In genomic region chr10:131323880-131324279, GRCh38 we compare ENCODE assay signal across 10 cellular contexts. TPM values are rescaled to one million over a fixed set of nuclear protein-coding genes. Genes with fewer than 3 reads are reported as not detected.
"Had no signal": no experiment of that assay in that cellular context is flagged by ENCODE, and none has a peak within 500 bp of the region (broad histone marks: within the 10 kb centered on the region; RNA-seq: fewer than 3 reads in every experiment).

No MANE protein-coding gene starts in this region.

- H3K36me3 ChIP-seq: HAP-1 had no signal

- H3K9me3 ChIP-seq: HAP-1 had no signal

- H2AFZ ChIP-seq: GM23338 had no signal

- H3K4me3 ChIP-seq: GM23338, HAP-1 had no signal

- DNase-seq: H7, HFFc6, KBM-7 had no signal

- H3K4me1 ChIP-seq: HAP-1 had no signal

- H3K4me2 ChIP-seq: GM23338 had no signal

- FAIRE-seq: HepG2 had no signal

- H3K27ac ChIP-seq: HL-60 had no signal

RNA-seq across cellular contexts. Expression of gene TCERG1L, which starts 12.4 kb away (rescaled TPM):
- total RNA-seq: H4, HepG2, HT1080 had no signal
- polyA plus RNA-seq: HepG2, IgD-negative memory B cell had no signal
